18 cellular contexts compared by ENCODE assay signal in the genomic region with DNA sequence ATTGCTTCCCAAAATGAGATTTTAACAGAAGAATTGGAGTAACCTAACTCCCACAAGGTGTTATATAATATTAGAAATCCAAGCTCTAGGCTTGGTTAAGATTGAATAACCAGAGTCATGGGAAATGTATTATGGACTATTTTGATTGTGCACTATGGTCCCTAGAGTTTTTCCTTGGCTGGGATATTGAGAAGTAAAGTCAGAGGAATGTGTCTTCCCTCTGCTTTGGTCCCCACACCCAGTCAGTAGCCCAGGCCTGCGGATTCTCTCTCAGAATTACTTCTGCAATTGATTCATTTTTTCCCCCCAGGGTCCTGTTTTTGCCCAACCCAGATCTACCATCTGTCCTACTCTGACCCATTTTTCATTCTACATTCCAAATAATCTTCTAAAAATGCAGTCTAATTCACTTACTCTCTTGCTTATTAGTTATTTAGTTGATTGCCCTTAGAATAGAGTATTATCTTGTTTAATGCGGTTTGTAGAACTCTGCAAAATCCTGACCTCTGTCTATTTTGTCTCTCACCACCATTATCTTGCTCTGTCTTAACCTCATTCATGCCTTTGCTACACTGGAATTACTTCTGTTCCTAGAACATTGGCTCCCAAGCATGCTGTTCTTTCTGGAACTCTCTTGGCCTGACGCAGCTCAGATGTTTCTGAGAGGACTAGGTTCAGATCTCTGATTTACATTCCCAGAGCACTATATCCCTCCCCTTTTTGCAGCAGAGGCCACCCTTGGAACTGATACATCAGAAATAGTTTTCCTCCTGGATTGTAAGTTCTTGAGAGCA. TPM values are rescaled to one million over a fixed set of nuclear protein-coding genes. Genes with fewer than 3 reads are reported as not detected.
DNase-seq lines count a peak whose midpoint lies in the region; ATAC-seq and TF ChIP-seq lines count a peak whose summit lies in the region.
"Had no signal": no experiment of that assay in that cellular context is flagged by ENCODE, and none has a peak within 500 bp of the region (broad histone marks: within the 10 kb centered on the region; RNA-seq: fewer than 3 reads in every experiment).

No MANE protein-coding gene starts in this region.

- no peaks in the 10 kb centered on the region for H3K4me1 Mint-ChIP-seq in naive thymus-derived CD4-positive, alpha-beta T cell

- no peak overlapping the region for H3K9ac ChIP-seq in liver (ENCODE audit: low read depth in 1 of 2, low read length in 2 of 2)
- no peak overlapping the region for H3K9ac ChIP-seq in rectal smooth muscle tissue (ENCODE audit: low read length)

- peaks cover 0 to 4% (median 0%) of the 10 kb centered on the region in 5 donors for H3K27me3 Mint-ChIP-seq in naive thymus-derived CD4-positive, alpha-beta T cell

- H3K4me3 ChIP-seq in liver (ENCODE audit: low read depth in 1 of 3, low read length in 3 of 3) (no peak overlapping the region), right lobe of liver (no peak overlapping the region), left ventricle myocardium inferior (no peak overlapping the region), rectal smooth muscle tissue (ENCODE audit: low read length) (no peak overlapping the region)
- H3K4me3 ChIP-seq in naive thymus-derived CD4-positive, alpha-beta T cell (ENCODE audit: low read length) = no peak overlapping the region
- H3K4me3 ChIP-seq: A549 had no signal

- H3K9me3 ChIP-seq in liver (ENCODE audit: control insufficient read depth in 4 of 4, low read length in 3 of 4) (no peaks in the 10 kb centered on the region), right lobe of liver (no peaks in the 10 kb centered on the region), left ventricle myocardium inferior (replicated peaks) (no peaks in the 10 kb centered on the region)
- H3K9me3 ChIP-seq in naive thymus-derived CD4-positive, alpha-beta T cell (ENCODE audit: control insufficient read depth in 2 of 3, low read length in 3 of 3) = no peaks in the 10 kb centered on the region
- H3K9me3 ChIP-seq: A549 had no signal

- no peak for TF ChIP-seq POLR2A in right lobe of liver (IDR thresholded peaks at IDR 0.05)

- peaks cover 0 to 3% (median 0%) of the 10 kb centered on the region in 5 donors for H3K36me3 Mint-ChIP-seq in naive thymus-derived CD4-positive, alpha-beta T cell

- CTCF ChIA-PET in naive thymus-derived CD4-positive, alpha-beta T cell (lab: Charles Lee) = no interaction called here

- 88% methylated on average over 3 of the region's 3 CpGs for WGBS in liver
- 75% methylated on average over 3 of the region's 3 CpGs for WGBS in right lobe of liver (ENCODE audit: insufficient coverage, low coverage, low lambda C conversion rate, missing lambda C conversion rate)

- peaks cover 0 to 12% (median 4%) of the 10 kb centered on the region in 4 donors for H3K4me1 ChIP-seq in liver (ENCODE audit: control insufficient read depth in 4 of 4, insufficient read depth in 4 of 4, low read length in 3 of 4)
- peaks cover 0 to 17% (median 2%) of the 10 kb centered on the region in 4 donors for H3K4me1 ChIP-seq in right lobe of liver
- peaks cover 84% of the 10 kb centered on the region for H3K4me1 ChIP-seq in left ventricle myocardium inferior
- peaks cover 25% of the 10 kb centered on the region for H3K4me1 ChIP-seq in rectal smooth muscle tissue (ENCODE audit: control insufficient read depth, insufficient read depth, low read length)
- no peaks in the 10 kb centered on the region for H3K4me1 ChIP-seq in naive thymus-derived CD4-positive, alpha-beta T cell (ENCODE audit: control insufficient read depth in 2 of 2, insufficient read depth in 2 of 2, low read length in 2 of 2)
- H3K4me1 ChIP-seq: A549 had no signal

- peaks cover 0 to 2% (median 0%) of the 10 kb centered on the region in 11 donors for H3K9me3 Mint-ChIP-seq in naive thymus-derived CD4-positive, alpha-beta T cell

- no peak overlapping the region for H3K27ac Mint-ChIP-seq in naive thymus-derived CD4-positive, alpha-beta T cell

- ATAC-seq in right lobe of liver (no peak), GM21367 (IDR thresholded peaks at IDR 0.05; ENCODE audit: unreplicated experiment) (no peak)
- no peak for ATAC-seq in naive thymus-derived CD4-positive, alpha-beta T cell
- ATAC-seq: A549, HepG2 had no signal

- intact Hi-C loops in right lobe of liver (cut with DNase I) (no loop called here), left ventricle myocardium inferior (cut with micrococcal nuclease) (no loop called here)
- intact Hi-C loops in naive thymus-derived CD4-positive, alpha-beta T cell (cut with micrococcal nuclease) = no loop called here

- POLR2A ChIA-PET in naive thymus-derived CD4-positive, alpha-beta T cell (lab: Charles Lee) = no interaction called here

- no peak overlapping the region for H3K4me3 Mint-ChIP-seq in naive thymus-derived CD4-positive, alpha-beta T cell

- H3K27me3 ChIP-seq in liver (ENCODE audit: control insufficient read depth in 4 of 4, insufficient read depth in 4 of 4, low read length in 3 of 4) (no peaks in the 10 kb centered on the region), right lobe of liver (no peaks in the 10 kb centered on the region), left ventricle myocardium inferior (ENCODE audit: low read depth) (no peaks in the 10 kb centered on the region), rectal smooth muscle tissue (ENCODE audit: control insufficient read depth, insufficient read depth, low read length) (no peaks in the 10 kb centered on the region)
- no peaks in the 10 kb centered on the region for H3K27me3 ChIP-seq in naive thymus-derived CD4-positive, alpha-beta T cell (ENCODE audit: control insufficient read depth in 2 of 2, insufficient read depth in 2 of 2, low read length in 2 of 2)

- no peak for TF ChIP-seq CTCF in liver (IDR thresholded peaks at IDR 0.05; ENCODE audit: low read depth, low read length, missing input control)
- no peak for TF ChIP-seq CTCF in right lobe of liver (IDR thresholded peaks at IDR 0.05)
- no peak for TF ChIP-seq CTCF in left ventricle myocardium inferior (IDR thresholded peaks at IDR 0.05; ENCODE audit: borderline replicate concordance)

- no peaks in the 10 kb centered on the region for H3K36me3 ChIP-seq in liver (ENCODE audit: control insufficient read depth in 4 of 4, insufficient read depth in 3 of 4, low read depth in 1 of 4, low read length in 3 of 4)
- H3K36me3 ChIP-seq in right lobe of liver = no peaks in the 10 kb centered on the region
- H3K36me3 ChIP-seq in left ventricle myocardium inferior = no peaks in the 10 kb centered on the region
- no peaks in the 10 kb centered on the region for H3K36me3 ChIP-seq in rectal smooth muscle tissue (ENCODE audit: control insufficient read depth, insufficient read depth, low read length)
- no peaks in the 10 kb centered on the region for H3K36me3 ChIP-seq in naive thymus-derived CD4-positive, alpha-beta T cell (ENCODE audit: control insufficient read depth in 2 of 3, insufficient read depth in 3 of 3, low read length in 3 of 3)

- no peak for TF ChIP-seq RAD21 in liver (IDR thresholded peaks at IDR 0.05)

- DNase-seq in right lobe of liver (no peak), left ventricle myocardium inferior (no peak), COLO668 (lab: John Stamatoyannopoulos, UW; ENCODE audit: unreplicated experiment) (no peak), NCI-H2081 (lab: John Stamatoyannopoulos, UW) (no peak)
- DNase-seq in naive thymus-derived CD4-positive, alpha-beta T cell = no peak
- DNase-seq: DMS153, KG1, NCI-H1092, NCI-H2107, NCI-H2227 treated with DMSO at 0.1 percent for 48 hours, NCI-H524 had no signal

- H3K27ac ChIP-seq in liver (ENCODE audit: low read depth in 1 of 2, low read length in 2 of 2) (peak overlapping the region in 1 of 2 donors; percentile 7), right lobe of liver (no peak overlapping the region), left ventricle myocardium inferior (replicated peaks) (peak overlapping the region; percentile 76), rectal smooth muscle tissue (ENCODE audit: low read depth, low read length) (peak overlapping the region; percentile 48)
- no peak overlapping the region for H3K27ac ChIP-seq in naive thymus-derived CD4-positive, alpha-beta T cell (ENCODE audit: low read depth, low read length)
- H3K27ac ChIP-seq: A549, C4-2B had no signal

TF ChIP-seq in liver, 16 proteins besides CTCF, POLR2A, EP300 and RAD21:
- TF ChIP-seq GABPA (IDR thresholded peaks at IDR 0.05 in 1 of 2, conservative IDR thresholded peaks at IDR 0.05 in 1 of 2) (no peak), FOXA1 (IDR thresholded peaks at IDR 0.05) (no peak), HNF4G (IDR thresholded peaks at IDR 0.05) (no peak), NR2F2 (IDR thresholded peaks at IDR 0.05) (peak; percentile 91), JUND (IDR thresholded peaks at IDR 0.05) (no peak), RXRA (IDR thresholded peaks at IDR 0.05) (peak in 1 of 2 donors; percentile 6), TAF1 (conservative IDR thresholded peaks at IDR 0.05) (no peak)

RNA-seq across cellular contexts. Expression of gene GUCY1A1, which starts 23.6 kb away (rescaled TPM):
- total RNA-seq in liver = 10 to 100 TPM in 1 of 2 donors, 1 to 10 TPM in 1; 9.7 to 13.5 TPM
- polyA plus RNA-seq in liver = 1 to 10 TPM; 2.8 to 5.6 TPM
- 1 to 10 TPM; 3.7 to 7.8 (median 6.5) TPM for total RNA-seq in right lobe of liver
- 43.0 TPM for total RNA-seq in left ventricle myocardium inferior
- 1 to 10 TPM in 1 of 5 experiments, under 1 TPM in 1, not detected in 3; 0.77 to 3.1 TPM for total RNA-seq in naive thymus-derived CD4-positive, alpha-beta T cell
- polyA plus RNA-seq in naive thymus-derived CD4-positive, alpha-beta T cell = not detected
- total RNA-seq: H1, HepG2 had no signal
- polyA plus RNA-seq: A549, H1, HepG2 had no signal

Comparison
In these comparisons a context has a peak if more than half of its experiments do, and no peak if none do; other contexts are left out.
1. H3K27ac ChIP-seq: peak in left ventricle myocardium inferior (single experiment) and rectal smooth muscle tissue (single experiment); none in right lobe of liver (0 of 3) and naive thymus-derived CD4-positive, alpha-beta T cell (single experiment).